Comparison of ENCODE assay signal across 1 cellular context in the genomic region with DNA sequence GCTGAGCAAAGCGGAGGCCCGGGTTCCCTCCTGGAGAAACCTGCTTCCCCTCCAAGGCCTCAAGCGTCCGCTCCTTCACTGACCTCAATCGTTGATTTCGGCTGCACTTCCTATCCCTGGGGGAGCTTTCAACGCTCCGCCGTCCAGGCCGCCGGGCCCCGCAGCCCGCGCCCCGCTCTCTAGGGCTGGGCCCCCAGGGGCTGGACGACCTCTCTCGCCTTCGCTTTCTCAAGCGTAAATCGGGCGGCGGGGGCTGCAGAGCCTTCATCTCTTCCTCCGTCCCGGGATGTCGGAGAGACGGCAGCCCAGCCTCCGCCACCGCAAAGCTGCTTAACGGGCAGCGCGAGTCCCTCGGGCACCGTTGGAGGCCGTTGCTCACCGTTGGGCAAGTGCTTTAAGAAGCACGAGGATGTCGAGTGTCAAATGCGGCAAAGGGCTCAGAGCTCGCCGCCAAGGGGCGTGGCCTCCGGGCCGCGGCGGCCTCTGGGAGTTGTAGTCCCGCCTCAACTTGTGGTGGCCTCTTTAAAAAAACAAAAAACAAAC.
TF ChIP-seq lines count a peak whose summit lies in the region.

No MANE protein-coding gene starts in this region.

TF ChIP-seq in K562, 482 proteins besides CTCF, POLR2A, EP300 and RAD21 (continued from another document and continues in another):
- TF ChIP-seq, protein P1, sequence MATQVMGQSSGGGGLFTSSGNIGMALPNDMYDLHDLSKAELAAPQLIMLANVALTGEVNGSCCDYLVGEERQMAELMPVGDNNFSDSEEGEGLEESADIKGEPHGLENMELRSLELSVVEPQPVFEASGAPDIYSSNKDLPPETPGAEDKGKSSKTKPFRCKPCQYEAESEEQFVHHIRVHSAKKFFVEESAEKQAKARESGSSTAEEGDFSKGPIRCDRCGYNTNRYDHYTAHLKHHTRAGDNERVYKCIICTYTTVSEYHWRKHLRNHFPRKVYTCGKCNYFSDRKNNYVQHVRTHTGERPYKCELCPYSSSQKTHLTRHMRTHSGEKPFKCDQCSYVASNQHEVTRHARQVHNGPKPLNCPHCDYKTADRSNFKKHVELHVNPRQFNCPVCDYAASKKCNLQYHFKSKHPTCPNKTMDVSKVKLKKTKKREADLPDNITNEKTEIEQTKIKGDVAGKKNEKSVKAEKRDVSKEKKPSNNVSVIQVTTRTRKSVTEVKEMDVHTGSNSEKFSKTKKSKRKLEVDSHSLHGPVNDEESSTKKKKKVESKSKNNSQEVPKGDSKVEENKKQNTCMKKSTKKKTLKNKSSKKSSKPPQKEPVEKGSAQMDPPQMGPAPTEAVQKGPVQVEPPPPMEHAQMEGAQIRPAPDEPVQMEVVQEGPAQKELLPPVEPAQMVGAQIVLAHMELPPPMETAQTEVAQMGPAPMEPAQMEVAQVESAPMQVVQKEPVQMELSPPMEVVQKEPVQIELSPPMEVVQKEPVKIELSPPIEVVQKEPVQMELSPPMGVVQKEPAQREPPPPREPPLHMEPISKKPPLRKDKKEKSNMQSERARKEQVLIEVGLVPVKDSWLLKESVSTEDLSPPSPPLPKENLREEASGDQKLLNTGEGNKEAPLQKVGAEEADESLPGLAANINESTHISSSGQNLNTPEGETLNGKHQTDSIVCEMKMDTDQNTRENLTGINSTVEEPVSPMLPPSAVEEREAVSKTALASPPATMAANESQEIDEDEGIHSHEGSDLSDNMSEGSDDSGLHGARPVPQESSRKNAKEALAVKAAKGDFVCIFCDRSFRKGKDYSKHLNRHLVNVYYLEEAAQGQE (CRISPR knock-in tag; IDR thresholded peaks at IDR 0.05; ENCODE audit: low read depth): no peak
- TF ChIP-seq SNIP1 (IDR thresholded peaks at IDR 0.05; ENCODE audit: low read depth): no peak
- no peak for TF ChIP-seq ETS2 (tag; IDR thresholded peaks at IDR 0.05; ENCODE audit: borderline replicate concordance, poor library complexity, severe bottlenecking)
- TF ChIP-seq ATF1 (CRISPR knock-in tag; IDR thresholded peaks at IDR 0.05): no peak
- TF ChIP-seq ATF1 (tag; IDR thresholded peaks at IDR 0.05): 0 out of 2 replicates have a peak, but pooled peaks have one; percentile 20
- no peak for TF ChIP-seq HNRNPLL (IDR thresholded peaks at IDR 0.05; ENCODE audit: low read depth, low read length, poor library complexity, severe bottlenecking)
- peak; percentile 50; the same call in 1 of the 2 replicates for TF ChIP-seq E2F3 (CRISPR knock-in tag; IDR thresholded peaks at IDR 0.05)
- no peak for TF ChIP-seq ZNF3 (CRISPR knock-in tag; IDR thresholded peaks at IDR 0.05)
- peak; percentile 31; the same call in 1 of the 2 replicates for TF ChIP-seq CREB3L1 (IDR thresholded peaks at IDR 0.05; ENCODE audit: borderline replicate concordance, low read depth)
- TF ChIP-seq HMBOX1 (IDR thresholded peaks at IDR 0.05): no peak
- no peak for TF ChIP-seq CBX8 (IDR thresholded peaks at IDR 0.05; ENCODE audit: borderline replicate concordance, extremely low read depth, low read depth, low read length, poor library complexity, severe bottlenecking)
- 0 out of 2 replicates have a peak, but pooled peaks have one; percentile 49 for TF ChIP-seq MXI1 (IDR thresholded peaks at IDR 0.05; ENCODE audit: low read depth, low read length)
- TF ChIP-seq HMGN3 (IDR thresholded peaks at IDR 0.05; ENCODE audit: borderline replicate concordance, extremely low read depth, insufficient read length, low read depth, low read length): peak; percentile 20
- TF ChIP-seq ASH1L (IDR thresholded peaks at IDR 0.05; ENCODE audit: borderline replicate concordance, low read depth, partially characterized antibody): no peak
- no peak for TF ChIP-seq ZNF445 (CRISPR knock-in tag; IDR thresholded peaks at IDR 0.05; ENCODE audit: low read depth)
- no peak for TF ChIP-seq RBM39 (optimal IDR thresholded peaks at IDR 0.05; ENCODE audit: low read depth, low read length)
- peak; percentile 36; the same call in 1 of the 2 replicates for TF ChIP-seq NCOA6 (IDR thresholded peaks at IDR 0.05)
- no peak for TF ChIP-seq MAFG (tag; conservative IDR thresholded peaks at IDR 0.05)
- TF ChIP-seq BDP1 (IDR thresholded peaks at IDR 0.05; ENCODE audit: insufficient read depth, insufficient read length): no peak
- TF ChIP-seq ELF2 (CRISPR knock-in tag; IDR thresholded peaks at IDR 0.05): no peak
- peak; percentile 50; the same call in 1 of the 2 replicates for TF ChIP-seq HDAC2 (IDR thresholded peaks at IDR 0.05)
- TF ChIP-seq PHF8 (IDR thresholded peaks at IDR 0.05; ENCODE audit: borderline replicate concordance, low read length): peak; percentile 58; the same call in 1 of the 2 replicates
- TF ChIP-seq, protein P2, sequence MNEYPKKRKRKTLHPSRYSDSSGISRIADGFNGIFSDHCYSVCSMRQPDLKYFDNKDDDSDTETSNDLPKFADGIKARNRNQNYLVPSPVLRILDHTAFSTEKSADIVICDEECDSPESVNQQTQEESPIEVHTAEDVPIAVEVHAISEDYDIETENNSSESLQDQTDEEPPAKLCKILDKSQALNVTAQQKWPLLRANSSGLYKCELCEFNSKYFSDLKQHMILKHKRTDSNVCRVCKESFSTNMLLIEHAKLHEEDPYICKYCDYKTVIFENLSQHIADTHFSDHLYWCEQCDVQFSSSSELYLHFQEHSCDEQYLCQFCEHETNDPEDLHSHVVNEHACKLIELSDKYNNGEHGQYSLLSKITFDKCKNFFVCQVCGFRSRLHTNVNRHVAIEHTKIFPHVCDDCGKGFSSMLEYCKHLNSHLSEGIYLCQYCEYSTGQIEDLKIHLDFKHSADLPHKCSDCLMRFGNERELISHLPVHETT (CRISPR knock-in tag; conservative IDR thresholded peaks at IDR 0.05 in 1 of 2, IDR thresholded peaks at IDR 0.05 in 1 of 2): peak in 1 of 2 experiments; percentile 35; a peak in 1 of 4 replicates
- TF ChIP-seq EZH2 (IDR thresholded peaks at IDR 0.05; ENCODE audit: borderline replicate concordance, low read depth, low read length): no peak
- no peak for TF ChIP-seq EHMT2 (IDR thresholded peaks at IDR 0.05)
- no peak for TF ChIP-seq C11orf30 (IDR thresholded peaks at IDR 0.05; ENCODE audit: low read depth)
- no peak for TF ChIP-seq SUPT5H (IDR thresholded peaks at IDR 0.05)
- TF ChIP-seq, protein P3, sequence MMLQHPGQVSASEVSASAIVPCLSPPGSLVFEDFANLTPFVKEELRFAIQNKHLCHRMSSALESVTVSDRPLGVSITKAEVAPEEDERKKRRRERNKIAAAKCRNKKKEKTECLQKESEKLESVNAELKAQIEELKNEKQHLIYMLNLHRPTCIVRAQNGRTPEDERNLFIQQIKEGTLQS (IDR thresholded peaks at IDR 0.05): no peak
- TF ChIP-seq, protein P3 (CRISPR knock-in tag; conservative IDR thresholded peaks at IDR 0.05): no peak
- TF ChIP-seq ZNF592 (IDR thresholded peaks at IDR 0.05): peak; percentile 86
- TF ChIP-seq DACH1 (IDR thresholded peaks at IDR 0.05; ENCODE audit: partially characterized antibody): no peak
- TF ChIP-seq, protein P4, sequence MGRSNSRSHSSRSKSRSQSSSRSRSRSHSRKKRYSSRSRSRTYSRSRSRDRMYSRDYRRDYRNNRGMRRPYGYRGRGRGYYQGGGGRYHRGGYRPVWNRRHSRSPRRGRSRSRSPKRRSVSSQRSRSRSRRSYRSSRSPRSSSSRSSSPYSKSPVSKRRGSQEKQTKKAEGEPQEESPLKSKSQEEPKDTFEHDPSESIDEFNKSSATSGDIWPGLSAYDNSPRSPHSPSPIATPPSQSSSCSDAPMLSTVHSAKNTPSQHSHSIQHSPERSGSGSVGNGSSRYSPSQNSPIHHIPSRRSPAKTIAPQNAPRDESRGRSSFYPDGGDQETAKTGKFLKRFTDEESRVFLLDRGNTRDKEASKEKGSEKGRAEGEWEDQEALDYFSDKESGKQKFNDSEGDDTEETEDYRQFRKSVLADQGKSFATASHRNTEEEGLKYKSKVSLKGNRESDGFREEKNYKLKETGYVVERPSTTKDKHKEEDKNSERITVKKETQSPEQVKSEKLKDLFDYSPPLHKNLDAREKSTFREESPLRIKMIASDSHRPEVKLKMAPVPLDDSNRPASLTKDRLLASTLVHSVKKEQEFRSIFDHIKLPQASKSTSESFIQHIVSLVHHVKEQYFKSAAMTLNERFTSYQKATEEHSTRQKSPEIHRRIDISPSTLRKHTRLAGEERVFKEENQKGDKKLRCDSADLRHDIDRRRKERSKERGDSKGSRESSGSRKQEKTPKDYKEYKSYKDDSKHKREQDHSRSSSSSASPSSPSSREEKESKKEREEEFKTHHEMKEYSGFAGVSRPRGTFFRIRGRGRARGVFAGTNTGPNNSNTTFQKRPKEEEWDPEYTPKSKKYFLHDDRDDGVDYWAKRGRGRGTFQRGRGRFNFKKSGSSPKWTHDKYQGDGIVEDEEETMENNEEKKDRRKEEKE (IDR thresholded peaks at IDR 0.05; ENCODE audit: borderline replicate concordance in 1 of 2, control insufficient read depth in 1 of 2, low read depth in 2 of 2, low read length in 1 of 2): no peak
- TF ChIP-seq ZNF239 (CRISPR knock-in tag; IDR thresholded peaks at IDR 0.05): no peak
- TF ChIP-seq ZNF766 (CRISPR knock-in tag; conservative IDR thresholded peaks at IDR 0.05): 0 out of 2 replicates have a peak, but pooled peaks have one; percentile 21
- TF ChIP-seq SMARCA4 (IDR thresholded peaks at IDR 0.05): no peak
- TF ChIP-seq U2AF2 (optimal IDR thresholded peaks at IDR 0.05; ENCODE audit: low read depth, low read length): no peak
- peak; percentile 89 for TF ChIP-seq HCFC1 (IDR thresholded peaks at IDR 0.05; ENCODE audit: low read depth, low read length)
- no peak for TF ChIP-seq SRSF9 (IDR thresholded peaks at IDR 0.05; ENCODE audit: borderline replicate concordance, low read depth, low read length)
- TF ChIP-seq TBP (optimal IDR thresholded peaks at IDR 0.05; ENCODE audit: low read depth, low read length): peak; percentile 57
- no peak for TF ChIP-seq THRB (CRISPR knock-in tag; conservative IDR thresholded peaks at IDR 0.05)
